In genomic region chr12:109597795-109598427, GRCh38 we compare ENCODE assay signal across 1 cellular context.
TF ChIP-seq lines count a peak whose summit lies in the region.

No MANE protein-coding gene starts in this region.

TF ChIP-seq in HepG2, 621 proteins besides CTCF, POLR2A, EP300 and RAD21 (continued from another document and continues in another):
- TF ChIP-seq, protein P1, sequence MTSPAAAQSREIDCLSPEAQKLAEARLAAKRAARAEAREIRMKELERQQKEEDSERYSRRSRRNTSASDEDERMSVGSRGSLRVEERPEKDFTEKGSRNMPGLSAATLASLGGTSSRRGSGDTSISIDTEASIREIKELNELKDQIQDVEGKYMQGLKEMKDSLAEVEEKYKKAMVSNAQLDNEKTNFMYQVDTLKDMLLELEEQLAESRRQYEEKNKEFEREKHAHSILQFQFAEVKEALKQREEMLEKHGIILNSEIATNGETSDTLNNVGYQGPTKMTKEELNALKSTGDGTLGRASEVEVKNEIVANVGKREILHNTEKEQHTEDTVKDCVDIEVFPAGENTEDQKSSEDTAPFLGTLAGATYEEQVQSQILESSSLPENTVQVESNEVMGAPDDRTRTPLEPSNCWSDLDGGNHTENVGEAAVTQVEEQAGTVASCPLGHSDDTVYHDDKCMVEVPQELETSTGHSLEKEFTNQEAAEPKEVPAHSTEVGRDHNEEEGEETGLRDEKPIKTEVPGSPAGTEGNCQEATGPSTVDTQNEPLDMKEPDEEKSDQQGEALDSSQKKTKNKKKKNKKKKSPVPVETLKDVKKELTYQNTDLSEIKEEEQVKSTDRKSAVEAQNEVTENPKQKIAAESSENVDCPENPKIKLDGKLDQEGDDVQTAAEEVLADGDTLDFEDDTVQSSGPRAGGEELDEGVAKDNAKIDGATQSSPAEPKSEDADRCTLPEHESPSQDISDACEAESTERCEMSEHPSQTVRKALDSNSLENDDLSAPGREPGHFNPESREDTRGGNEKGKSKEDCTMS (CRISPR knock-in tag; conservative IDR thresholded peaks at IDR 0.05): no peak
- TF ChIP-seq ZNF550 (CRISPR knock-in tag; IDR thresholded peaks at IDR 0.05; ENCODE audit: borderline replicate concordance) (0 out of 2 replicates have a peak, but pooled peaks have one; percentile 74), SOX6 (IDR thresholded peaks at IDR 0.05) (no peak), SOX6 (CRISPR knock-in tag; IDR thresholded peaks at IDR 0.05) (peak; percentile 7; the same call in 1 of the 2 replicates), SOX13 (IDR thresholded peaks at IDR 0.05) (no peak), SOX13 (CRISPR knock-in tag; conservative IDR thresholded peaks at IDR 0.05 in 1 of 2, IDR thresholded peaks at IDR 0.05 in 1 of 2) (no peak), ZNF710 (CRISPR knock-in tag; IDR thresholded peaks at IDR 0.05; ENCODE audit: borderline replicate concordance) (0 out of 2 replicates have a peak, but pooled peaks have one; percentile 4), PITX1 (CRISPR knock-in tag; IDR thresholded peaks at IDR 0.05) (no peak), KLF12 (CRISPR knock-in tag; IDR thresholded peaks at IDR 0.05; ENCODE audit: borderline replicate concordance) (no peak), ZNF761 (CRISPR knock-in tag; conservative IDR thresholded peaks at IDR 0.05) (peak; percentile 73), KLF6 (CRISPR knock-in tag; IDR thresholded peaks at IDR 0.05) (0 out of 2 replicates have a peak, but pooled peaks have one; percentile 30), SMAD3 (CRISPR knock-in tag; IDR thresholded peaks at IDR 0.05) (peak; percentile 60; the same call in 1 of the 2 replicates), ZNF7 (CRISPR knock-in tag; IDR thresholded peaks at IDR 0.05) (no peak), AKNA (CRISPR knock-in tag; IDR thresholded peaks at IDR 0.05; ENCODE audit: borderline replicate concordance) (no peak), NR2F2 (IDR thresholded peaks at IDR 0.05; ENCODE audit: borderline replicate concordance, low read depth) (no peak; the same call in 1 of the 2 replicates), ZNF792 (CRISPR knock-in tag; IDR thresholded peaks at IDR 0.05) (0 out of 2 replicates have a peak, but pooled peaks have one; percentile 22), ZNF614 (CRISPR knock-in tag; IDR thresholded peaks at IDR 0.05; ENCODE audit: borderline replicate concordance) (0 out of 2 replicates have a peak, but pooled peaks have one; percentile 45), ZNF121 (CRISPR knock-in tag; IDR thresholded peaks at IDR 0.05) (0 out of 2 replicates have a peak, but pooled peaks have one; percentile 25), IRX3 (CRISPR knock-in tag; IDR thresholded peaks at IDR 0.05; ENCODE audit: borderline replicate concordance, low read depth) (peak; percentile 53; the same call in 1 of the 2 replicates), ZBTB8A (CRISPR knock-in tag; IDR thresholded peaks at IDR 0.05; ENCODE audit: borderline replicate concordance, low read depth) (no peak), ZNF576 (CRISPR knock-in tag; IDR thresholded peaks at IDR 0.05) (no peak), ZNF691 (CRISPR knock-in tag; IDR thresholded peaks at IDR 0.05; ENCODE audit: borderline replicate concordance, low read depth) (peak; percentile 64; the same call in 1 of the 2 replicates), NONO (IDR thresholded peaks at IDR 0.05) (no peak), NONO (CRISPR knock-in tag; conservative IDR thresholded peaks at IDR 0.05) (peak; percentile 56; the same call in 1 of the 2 replicates), ZSCAN12 (CRISPR knock-in tag; IDR thresholded peaks at IDR 0.05) (no peak), ERF (CRISPR knock-in tag; IDR thresholded peaks at IDR 0.05) (peak; percentile 74), CBX5 (CRISPR knock-in tag; IDR thresholded peaks at IDR 0.05; ENCODE audit: borderline replicate concordance) (peak; percentile 61; the same call in 1 of the 2 replicates), REPIN1 (CRISPR knock-in tag; IDR thresholded peaks at IDR 0.05; ENCODE audit: borderline replicate concordance, low read depth) (peak; percentile 61; the same call in 1 of the 2 replicates), SCMH1 (CRISPR knock-in tag; IDR thresholded peaks at IDR 0.05; ENCODE audit: borderline replicate concordance) (no peak), FOSL1 (CRISPR knock-in tag; IDR thresholded peaks at IDR 0.05; ENCODE audit: borderline replicate concordance) (no peak), TGIF2 (CRISPR knock-in tag; IDR thresholded peaks at IDR 0.05) (no peak), RBAK (CRISPR knock-in tag; IDR thresholded peaks at IDR 0.05) (no peak), SKIL (CRISPR knock-in tag; IDR thresholded peaks at IDR 0.05; ENCODE audit: borderline replicate concordance) (peak; percentile 29; the same call in 1 of the 2 replicates)
- TF ChIP-seq, protein P2, sequence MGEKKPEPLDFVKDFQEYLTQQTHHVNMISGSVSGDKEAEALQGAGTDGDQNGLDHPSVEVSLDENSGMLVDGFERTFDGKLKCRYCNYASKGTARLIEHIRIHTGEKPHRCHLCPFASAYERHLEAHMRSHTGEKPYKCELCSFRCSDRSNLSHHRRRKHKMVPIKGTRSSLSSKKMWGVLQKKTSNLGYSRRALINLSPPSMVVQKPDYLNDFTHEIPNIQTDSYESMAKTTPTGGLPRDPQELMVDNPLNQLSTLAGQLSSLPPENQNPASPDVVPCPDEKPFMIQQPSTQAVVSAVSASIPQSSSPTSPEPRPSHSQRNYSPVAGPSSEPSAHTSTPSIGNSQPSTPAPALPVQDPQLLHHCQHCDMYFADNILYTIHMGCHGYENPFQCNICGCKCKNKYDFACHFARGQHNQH (CRISPR knock-in tag; IDR thresholded peaks at IDR 0.05): peak; percentile 65; the same call in 1 of the 2 replicates
- TF ChIP-seq, protein P3, sequence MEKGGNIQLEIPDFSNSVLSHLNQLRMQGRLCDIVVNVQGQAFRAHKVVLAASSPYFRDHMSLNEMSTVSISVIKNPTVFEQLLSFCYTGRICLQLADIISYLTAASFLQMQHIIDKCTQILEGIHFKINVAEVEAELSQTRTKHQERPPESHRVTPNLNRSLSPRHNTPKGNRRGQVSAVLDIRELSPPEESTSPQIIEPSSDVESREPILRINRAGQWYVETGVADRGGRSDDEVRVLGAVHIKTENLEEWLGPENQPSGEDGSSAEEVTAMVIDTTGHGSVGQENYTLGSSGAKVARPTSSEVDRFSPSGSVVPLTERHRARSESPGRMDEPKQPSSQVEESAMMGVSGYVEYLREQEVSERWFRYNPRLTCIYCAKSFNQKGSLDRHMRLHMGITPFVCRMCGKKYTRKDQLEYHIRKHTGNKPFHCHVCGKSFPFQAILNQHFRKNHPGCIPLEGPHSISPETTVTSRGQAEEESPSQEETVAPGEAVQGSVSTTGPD (CRISPR knock-in tag; IDR thresholded peaks at IDR 0.05): no peak
- TF ChIP-seq, protein P4, sequence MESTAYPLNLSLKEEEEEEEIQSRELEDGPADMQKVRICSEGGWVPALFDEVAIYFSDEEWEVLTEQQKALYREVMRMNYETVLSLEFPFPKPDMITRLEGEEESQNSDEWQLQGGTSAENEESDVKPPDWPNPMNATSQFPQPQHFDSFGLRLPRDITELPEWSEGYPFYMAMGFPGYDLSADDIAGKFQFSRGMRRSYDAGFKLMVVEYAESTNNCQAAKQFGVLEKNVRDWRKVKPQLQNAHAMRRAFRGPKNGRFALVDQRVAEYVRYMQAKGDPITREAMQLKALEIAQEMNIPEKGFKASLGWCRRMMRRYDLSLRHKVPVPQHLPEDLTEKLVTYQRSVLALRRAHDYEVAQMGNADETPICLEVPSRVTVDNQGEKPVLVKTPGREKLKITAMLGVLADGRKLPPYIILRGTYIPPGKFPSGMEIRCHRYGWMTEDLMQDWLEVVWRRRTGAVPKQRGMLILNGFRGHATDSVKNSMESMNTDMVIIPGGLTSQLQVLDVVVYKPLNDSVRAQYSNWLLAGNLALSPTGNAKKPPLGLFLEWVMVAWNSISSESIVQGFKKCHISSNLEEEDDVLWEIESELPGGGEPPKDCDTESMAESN (CRISPR knock-in tag; conservative IDR thresholded peaks at IDR 0.05): 0 out of 2 replicates have a peak, but pooled peaks have one; percentile 23
- TF ChIP-seq, protein P5, sequence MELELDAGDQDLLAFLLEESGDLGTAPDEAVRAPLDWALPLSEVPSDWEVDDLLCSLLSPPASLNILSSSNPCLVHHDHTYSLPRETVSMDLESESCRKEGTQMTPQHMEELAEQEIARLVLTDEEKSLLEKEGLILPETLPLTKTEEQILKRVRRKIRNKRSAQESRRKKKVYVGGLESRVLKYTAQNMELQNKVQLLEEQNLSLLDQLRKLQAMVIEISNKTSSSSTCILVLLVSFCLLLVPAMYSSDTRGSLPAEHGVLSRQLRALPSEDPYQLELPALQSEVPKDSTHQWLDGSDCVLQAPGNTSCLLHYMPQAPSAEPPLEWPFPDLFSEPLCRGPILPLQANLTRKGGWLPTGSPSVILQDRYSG (CRISPR knock-in tag; IDR thresholded peaks at IDR 0.05): no peak
- TF ChIP-seq, protein P6, sequence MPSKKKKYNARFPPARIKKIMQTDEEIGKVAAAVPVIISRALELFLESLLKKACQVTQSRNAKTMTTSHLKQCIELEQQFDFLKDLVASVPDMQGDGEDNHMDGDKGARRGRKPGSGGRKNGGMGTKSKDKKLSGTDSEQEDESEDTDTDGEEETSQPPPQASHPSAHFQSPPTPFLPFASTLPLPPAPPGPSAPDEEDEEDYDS (CRISPR knock-in tag; IDR thresholded peaks at IDR 0.05): 0 out of 2 replicates have a peak, but pooled peaks have one; percentile 12
- TF ChIP-seq, protein P7, sequence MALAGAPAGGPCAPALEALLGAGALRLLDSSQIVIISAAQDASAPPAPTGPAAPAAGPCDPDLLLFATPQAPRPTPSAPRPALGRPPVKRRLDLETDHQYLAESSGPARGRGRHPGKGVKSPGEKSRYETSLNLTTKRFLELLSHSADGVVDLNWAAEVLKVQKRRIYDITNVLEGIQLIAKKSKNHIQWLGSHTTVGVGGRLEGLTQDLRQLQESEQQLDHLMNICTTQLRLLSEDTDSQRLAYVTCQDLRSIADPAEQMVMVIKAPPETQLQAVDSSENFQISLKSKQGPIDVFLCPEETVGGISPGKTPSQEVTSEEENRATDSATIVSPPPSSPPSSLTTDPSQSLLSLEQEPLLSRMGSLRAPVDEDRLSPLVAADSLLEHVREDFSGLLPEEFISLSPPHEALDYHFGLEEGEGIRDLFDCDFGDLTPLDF (CRISPR knock-in tag; IDR thresholded peaks at IDR 0.05): no peak
